Comparison of ENCODE assay signal across 12 cellular contexts in the genomic region with DNA sequence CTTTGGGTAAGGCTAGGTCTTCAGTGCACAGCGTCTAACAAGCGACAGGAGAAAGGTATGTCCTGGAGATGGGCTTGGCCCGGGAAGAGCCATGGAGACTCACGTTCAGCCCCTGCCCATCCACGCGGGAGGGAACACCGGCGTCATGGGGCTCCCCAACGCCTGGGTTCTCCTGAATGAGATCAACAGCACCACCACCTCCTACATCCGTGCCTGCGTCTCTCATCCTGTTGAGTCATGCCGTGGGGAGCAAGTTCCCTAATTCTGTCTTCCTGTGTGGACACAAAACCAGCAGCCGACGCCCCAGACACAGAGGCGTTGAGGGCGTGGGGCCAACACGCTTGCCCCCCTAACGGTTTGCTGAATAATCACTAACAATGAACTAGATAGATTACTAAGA. TPM values are rescaled to one million over a fixed set of nuclear protein-coding genes. Genes with fewer than 3 reads are reported as not detected.
DNase-seq lines count a peak whose midpoint lies in the region; ATAC-seq and TF ChIP-seq lines count a peak whose summit lies in the region.
"Had no signal": no experiment of that assay in that cellular context is flagged by ENCODE, and none has a peak within 500 bp of the region (broad histone marks: within the 10 kb centered on the region; RNA-seq: fewer than 3 reads in every experiment).

No MANE protein-coding gene starts in this region.

- H3K4me3 ChIP-seq in Caco-2 (ENCODE audit: low read depth, low read length), result no peak overlapping the region
- H3K4me3 ChIP-seq: SK-N-MC had no signal

- no peaks in the 10 kb centered on the region for H3K4me1 ChIP-seq in Caco-2

- peak; percentile 99 for DNase-seq in CD14-positive monocyte (ENCODE audit: low spot score)
- peak; percentile 41 for DNase-seq in RPMI7951 (ENCODE audit: low read depth)
- no peak for DNase-seq in effector memory CD8-positive, alpha-beta T cell
- peak in 6 of 10 donors; percentile 10 to 89 (median 38) for DNase-seq in posterior cingulate gyrus
- no peak for DNase-seq in Caco-2
- DNase-seq in GOT3 (lab: John Stamatoyannopoulos, UW), result no peak
- DNase-seq in SK-N-DZ (ENCODE audit: low spot score), result no peak
- DNase-seq in DMS114 treated with DMSO at 0.1 percent for 48 hours (lab: John Stamatoyannopoulos, UW; ENCODE audit: unreplicated experiment), result no peak
- DNase-seq: DMS 273 treated with DMSO at 0.1 percent for 48 hours, nephron progenitor cell had no signal

- no peaks in the 10 kb centered on the region for H3K9me3 ChIP-seq in Caco-2

- H3K27me3 Mint-ChIP-seq in CD14-positive monocyte (ENCODE audit: low read depth in 3 of 3), result peaks cover 0 to 4% (median 0%) of the 10 kb centered on the region in 3 donors
- peaks cover 15 to 16% of the 10 kb centered on the region in 2 donors for H3K27me3 Mint-ChIP-seq in effector memory CD8-positive, alpha-beta T cell
- no peaks in the 10 kb centered on the region for H3K27me3 Mint-ChIP-seq in Caco-2 (ENCODE audit: insufficient read depth, unreplicated experiment)

- H3K27ac Mint-ChIP-seq in CD14-positive monocyte (peak overlapping the region; percentile 94 to 99 (median 95)), Caco-2 (ENCODE audit: unreplicated experiment) (no peak overlapping the region)
- no peak overlapping the region for H3K27ac Mint-ChIP-seq in effector memory CD8-positive, alpha-beta T cell
- H3K27ac Mint-ChIP-seq: nephron progenitor cell had no signal

- H3K9me3 Mint-ChIP-seq in CD14-positive monocyte, result peaks cover 0 to 2% (median 0%) of the 10 kb centered on the region in 7 donors
- no peaks in the 10 kb centered on the region for H3K9me3 Mint-ChIP-seq in effector memory CD8-positive, alpha-beta T cell
- H3K9me3 Mint-ChIP-seq in Caco-2 (ENCODE audit: unreplicated experiment), result peaks cover 18% of the 10 kb centered on the region

- H3K4me1 Mint-ChIP-seq in CD14-positive monocyte (peaks cover 55% of the 10 kb centered on the region), Caco-2 (ENCODE audit: low read depth, unreplicated experiment) (no peaks in the 10 kb centered on the region)
- H3K4me1 Mint-ChIP-seq in effector memory CD8-positive, alpha-beta T cell (ENCODE audit: low read depth in 2 of 2), result peaks cover 2 to 3% of the 10 kb centered on the region in 2 donors

- peak overlapping the region; percentile 58 to 79 for H3K4me3 Mint-ChIP-seq in CD14-positive monocyte
- H3K4me3 Mint-ChIP-seq in effector memory CD8-positive, alpha-beta T cell, result no peak overlapping the region
- no peak overlapping the region for H3K4me3 Mint-ChIP-seq in Caco-2 (ENCODE audit: unreplicated experiment)
- H3K4me3 Mint-ChIP-seq: nephron progenitor cell had no signal

- no peak for TF ChIP-seq CTCF in CD14-positive monocyte (IDR thresholded peaks at IDR 0.05)
- TF ChIP-seq CTCF in Caco-2 (IDR thresholded peaks at IDR 0.05; ENCODE audit: insufficient read depth in 1 of 2, low read depth in 1 of 2, low read length in 1 of 2, severe bottlenecking in 1 of 2, unreplicated experiment in 1 of 2), result no peak

- peak; percentile 47 for ATAC-seq in effector memory CD8-positive, alpha-beta T cell (replicated peaks)

- POLR2A ChIA-PET in Caco-2 (lab: Charles Lee), result no interaction called here

- intact Hi-C loops in CD14-positive monocyte (cut with micrococcal nuclease) (loop anchor here in 1 of 2 donors (5.0 kb wide), 2 partner anchors 34 to 69 kb away; no protein-coding TSS in a partner anchor), posterior cingulate gyrus (cut with DNase I) (no loop called here), Caco-2 (cut with micrococcal nuclease; ENCODE audit: unreplicated experiment) (no loop called here)

- no peaks in the 10 kb centered on the region for H3K27me3 ChIP-seq in Caco-2 (replicated peaks; ENCODE audit: control insufficient read depth, insufficient read depth, low read length)

- H3K36me3 Mint-ChIP-seq in CD14-positive monocyte (peaks cover 18 to 25% of the 10 kb centered on the region in 2 donors), Caco-2 (ENCODE audit: insufficient read depth, unreplicated experiment) (no peaks in the 10 kb centered on the region)
- no peaks in the 10 kb centered on the region for H3K36me3 Mint-ChIP-seq in effector memory CD8-positive, alpha-beta T cell (ENCODE audit: insufficient read depth)

- CTCF ChIA-PET in Caco-2 (lab: Charles Lee), result no interaction called here

- no TSS peak for BruUV-seq in Caco-2 (replicated peaks; lab: Mats Ljungman, UMichigan)

- no peaks in the 10 kb centered on the region for H3K36me3 ChIP-seq in Caco-2 (ENCODE audit: control insufficient read depth, insufficient read depth, low read length)

RNA-seq across cellular contexts. Expression of a gene that starts 20.1 kb away (rescaled TPM):
- polyA plus RNA-seq in CD14-positive monocyte, result 10 to 100 TPM in 1 of 2 donors, 1 to 10 TPM in 1; 4.4 to 12.0 TPM
- total RNA-seq in RPMI7951 (2014; rRNA removed; shearing (Covaris generic)), result not detected in 2 replicates
- 0.21 TPM in 1 of 2 replicates, not detected in the other for total RNA-seq in Caco-2 (2022)
- not detected in 2 replicates for polyA plus RNA-seq in SK-N-DZ (2014; cell fraction: cytosol; rRNA removed)
- not detected in 2 replicates for polyA plus RNA-seq in SK-N-DZ (2014; cell fraction: nucleus; rRNA removed)
- total RNA-seq: M059J had no signal

RNA-seq across cellular contexts. Expression of a gene that starts 47.9 kb away (rescaled TPM):
- polyA plus RNA-seq in CD14-positive monocyte, result 100 to 1,000 TPM in 1 of 2 donors, 10 to 100 TPM in 1; 73.8 to 125 TPM
- total RNA-seq in RPMI7951 (2014; rRNA removed; shearing (Covaris generic)), result 0.96 TPM in 1 of 2 replicates, not detected in the other
- 14.8 and 17.4 TPM in 2 replicates for total RNA-seq in Caco-2 (2022)
- polyA plus RNA-seq in SK-N-DZ (2014; cell fraction: cytosol; rRNA removed), result not detected in 2 replicates
- not detected in 2 replicates for polyA plus RNA-seq in SK-N-DZ (2014; cell fraction: nucleus; rRNA removed)
- total RNA-seq: M059J had no signal

Comparison
In these comparisons a context has a peak if more than half of its experiments do, and no peak if none do; other contexts are left out.
1. DNase-seq: peak in CD14-positive monocyte (single experiment), RPMI7951 (single experiment) and posterior cingulate gyrus (6 of 10); none in effector memory CD8-positive, alpha-beta T cell (0 of 3), Caco-2 (0 of 2), GOT3 (single experiment), SK-N-DZ (single experiment) and DMS114 treated with DMSO at 0.1 percent for 48 hours (single experiment).
2. H3K27ac Mint-ChIP-seq: peak in CD14-positive monocyte (7 of 7); none in effector memory CD8-positive, alpha-beta T cell (0 of 2) and Caco-2 (single experiment).
3. H3K4me3 Mint-ChIP-seq: peak in CD14-positive monocyte (2 of 2); none in effector memory CD8-positive, alpha-beta T cell (0 of 2) and Caco-2 (single experiment).